15 cellular contexts compared by ENCODE assay signal in the genomic region with DNA sequence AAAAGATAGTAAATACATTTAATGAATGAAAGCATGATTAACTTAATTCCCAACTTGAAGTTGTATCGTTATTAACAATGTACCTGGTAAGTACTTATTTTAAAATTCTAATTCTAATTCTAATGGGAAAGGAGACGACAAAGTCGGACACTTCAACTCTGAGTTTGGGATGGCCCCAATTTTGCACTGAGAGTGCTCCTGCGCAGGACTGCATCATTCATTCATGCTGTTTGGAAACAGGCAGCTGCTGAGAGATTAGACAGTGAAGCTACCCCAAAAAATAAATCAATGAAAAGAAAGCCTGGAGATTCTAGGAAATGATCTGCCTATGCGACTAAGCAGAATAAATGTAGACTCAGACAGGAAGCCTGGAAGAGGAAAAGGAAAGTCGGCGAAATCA.
DNase-seq lines count a peak whose midpoint lies in the region; ATAC-seq and TF ChIP-seq lines count a peak whose summit lies in the region.
"Had no signal": no experiment of that assay in that cellular context is flagged by ENCODE, and none has a peak within 500 bp of the region (broad histone marks: within the 10 kb centered on the region; RNA-seq: fewer than 3 reads in every experiment).

No MANE protein-coding gene starts in this region.

- H3K4me1 Mint-ChIP-seq in activated T-helper 2 cell treated with anti-CD3 and anti-CD28 coated beads, Interferon-gamma antibody, Interleukin-2, Interleukin-4, amounts not matched to agents 10 μg/mL and 5 μg/mL and 100 μg/mL, durations not matched to agents 14 hours and 24 hours and 36 hours (ENCODE audit: low read depth): peaks cover 2% of the 10 kb centered on the region

- no peak overlapping the region for H3K27ac Mint-ChIP-seq in activated T-helper 2 cell treated with anti-CD3 and anti-CD28 coated beads, Interferon-gamma antibody, Interleukin-2, Interleukin-4, amounts not matched to agents 10 μg/mL and 5 μg/mL and 100 μg/mL, durations not matched to agents 14 hours and 24 hours and 36 hours

- H3K79me2 ChIP-seq in hepatocyte (peaks cover 4% of the 10 kb centered on the region), PC-3 (ENCODE audit: low read length) (no peaks in the 10 kb centered on the region)

- H3K4me2 ChIP-seq in hepatocyte (peak overlapping the region; percentile 86), PC-3 (ENCODE audit: low read length) (no peak overlapping the region)
- H3K4me2 ChIP-seq: KMS-11 had no signal

- H3K9me2 ChIP-seq in hepatocyte (replicated peaks; ENCODE audit: insufficient read depth): no peaks in the 10 kb centered on the region
- H3K9me2 ChIP-seq in PC-3 (replicated peaks; ENCODE audit: low read length): no peaks in the 10 kb centered on the region

- no peaks in the 10 kb centered on the region for H3K9me3 Mint-ChIP-seq in activated T-helper 2 cell treated with anti-CD3 and anti-CD28 coated beads, Interferon-gamma antibody, Interleukin-2, Interleukin-4, amounts not matched to agents 10 μg/mL and 5 μg/mL and 100 μg/mL, durations not matched to agents 14 hours and 24 hours and 36 hours

- H3K36me3 Mint-ChIP-seq in activated T-helper 2 cell treated with anti-CD3 and anti-CD28 coated beads, Interferon-gamma antibody, Interleukin-2, Interleukin-4, amounts not matched to agents 10 μg/mL and 5 μg/mL and 100 μg/mL, durations not matched to agents 14 hours and 24 hours and 36 hours (ENCODE audit: low read depth): peaks cover 5% of the 10 kb centered on the region

- H3K4me3 ChIP-seq in hepatocyte (peak overlapping the region; percentile 22), rectal smooth muscle tissue (ENCODE audit: low read length) (peak overlapping the region; percentile 62), PC-3 (ENCODE audit: low read length) (no peak overlapping the region)

- intact Hi-C loops in activated T-helper 2 cell treated with anti-CD3 and anti-CD28 coated beads, Interferon-gamma antibody, Interleukin-2, Interleukin-4, amounts not matched to agents 10 μg/mL and 5 μg/mL and 100 μg/mL, durations not matched to agents 14 hours and 24 hours and 36 hours (cut with micrococcal nuclease): no loop called here
- intact Hi-C loops in PC-3 (cut with micrococcal nuclease): loop anchor here (10.0 kb wide), 1 partner anchor 284 kb away; no protein-coding TSS in a partner anchor

- H3K27ac ChIP-seq in hepatocyte: peak overlapping the region; percentile 65
- H3K27ac ChIP-seq in rectal smooth muscle tissue (ENCODE audit: low read depth, low read length): peak overlapping the region; percentile 56
- H3K27ac ChIP-seq in PC-3 (ENCODE audit: low read length): no peak overlapping the region
- H3K27ac ChIP-seq: KMS-11, thyroid gland had no signal

- BruUV-seq in PC-3 (replicated peaks; lab: Mats Ljungman, UMichigan): no TSS peak

- H3K9me3 ChIP-seq in hepatocyte (ENCODE audit: low read depth): no peaks in the 10 kb centered on the region
- H3K9me3 ChIP-seq in PC-3 (ENCODE audit: low read length): no peaks in the 10 kb centered on the region
- H3K9me3 ChIP-seq: thyroid gland had no signal

- H3K4me1 ChIP-seq in hepatocyte (ENCODE audit: insufficient read depth) (peaks cover 6% of the 10 kb centered on the region), rectal smooth muscle tissue (ENCODE audit: control insufficient read depth, insufficient read depth, low read length) (peaks cover 2% of the 10 kb centered on the region), PC-3 (ENCODE audit: insufficient read depth, low read length) (no peaks in the 10 kb centered on the region)

- no peak for TF ChIP-seq CTCF in hepatocyte (IDR thresholded peaks at IDR 0.05; ENCODE audit: poor library complexity)
- no peak for TF ChIP-seq CTCF in PC-3 (conservative IDR thresholded peaks at IDR 0.05; ENCODE audit: low read depth, low read length)

- H4K20me1 ChIP-seq in hepatocyte (ENCODE audit: insufficient read depth, poor library complexity, severe bottlenecking) (no peaks in the 10 kb centered on the region), PC-3 (ENCODE audit: low read length) (no peaks in the 10 kb centered on the region)

- no peaks in the 10 kb centered on the region for H3K27me3 Mint-ChIP-seq in activated T-helper 2 cell treated with anti-CD3 and anti-CD28 coated beads, Interferon-gamma antibody, Interleukin-2, Interleukin-4, amounts not matched to agents 10 μg/mL and 5 μg/mL and 100 μg/mL, durations not matched to agents 14 hours and 24 hours and 36 hours (ENCODE audit: low read depth)

- DNase-seq in activated T-helper 2 cell treated with anti-CD3 and anti-CD28 coated beads, Interferon-gamma antibody, Interleukin-2, Interleukin-4, amounts not matched to agents 10 μg/mL and 5 μg/mL and 100 μg/mL, durations not matched to agents 14 hours and 24 hours and 36 hours (ENCODE audit: low spot score): no peak
- DNase-seq in hepatocyte (ENCODE audit: low spot score) (no peak), PC-3 (no peak), NCI-H2081 (lab: John Stamatoyannopoulos, UW) (no peak)
- no peak for DNase-seq in activated CD4-positive, alpha-beta T cell treated with anti-CD3 and anti-CD28 coated beads, Interleukin-2, amount 50 U/mL, for 1 hour
- DNase-seq: activated CD4-positive, alpha-beta T cell treated with anti-CD3 and anti-CD28 coated beads for 1 hour; amygdala; DMS 273 treated with DMSO at 0.1 percent for 48 hours; midbrain; NCI-H2171 had no signal

- H2AFZ ChIP-seq in hepatocyte (peak overlapping the region; percentile 82), PC-3 (ENCODE audit: low read length) (no peak overlapping the region)

- CTCF ChIA-PET in PC-3 (lab: Charles Lee): no interaction called here

- 66% methylated on average over 7 of the region's 7 CpGs for WGBS in hepatocyte (ENCODE audit: low lambda C conversion rate, missing lambda C conversion rate)

- no peaks in the 10 kb centered on the region for H3K27me3 ChIP-seq in hepatocyte
- H3K27me3 ChIP-seq in rectal smooth muscle tissue (ENCODE audit: control insufficient read depth, insufficient read depth, low read length): no peaks in the 10 kb centered on the region
- no peaks in the 10 kb centered on the region for H3K27me3 ChIP-seq in PC-3 (ENCODE audit: low read length)
- H3K27me3 ChIP-seq: thyroid gland had no signal

- ATAC-seq in GM18508 (IDR thresholded peaks at IDR 0.05; ENCODE audit: insufficient read depth, unreplicated experiment): peak; percentile 18
- ATAC-seq in PC-3: no peak
- no peak for ATAC-seq in HG03159 (IDR thresholded peaks at IDR 0.05; ENCODE audit: unreplicated experiment)

- H3F3A ChIP-seq in PC-3 (ENCODE audit: low read length, unreplicated experiment): no peaks in the 10 kb centered on the region

- H3K9ac ChIP-seq in rectal smooth muscle tissue (ENCODE audit: low read length) (no peak overlapping the region), PC-3 (ENCODE audit: low read length) (no peak overlapping the region)
- H3K9ac ChIP-seq: KMS-11 had no signal

- peak overlapping the region; percentile 66 for H3K4me3 Mint-ChIP-seq in activated T-helper 2 cell treated with anti-CD3 and anti-CD28 coated beads, Interferon-gamma antibody, Interleukin-2, Interleukin-4, amounts not matched to agents 10 μg/mL and 5 μg/mL and 100 μg/mL, durations not matched to agents 14 hours and 24 hours and 36 hours (ENCODE audit: low read depth)

- POLR2A ChIA-PET in PC-3 (lab: Charles Lee; ENCODE audit: unreplicated experiment): no interaction called here

- H3K36me3 ChIP-seq in hepatocyte (replicated peaks; ENCODE audit: insufficient read depth, low read depth) (no peaks in the 10 kb centered on the region), rectal smooth muscle tissue (ENCODE audit: control insufficient read depth, insufficient read depth, low read length) (peaks cover 2% of the 10 kb centered on the region), PC-3 (ENCODE audit: low read depth, low read length) (no peaks in the 10 kb centered on the region)
- H3K36me3 ChIP-seq: thyroid gland had no signal
